ENCODE assay signal across 8 cellular contexts in the genomic region with DNA sequence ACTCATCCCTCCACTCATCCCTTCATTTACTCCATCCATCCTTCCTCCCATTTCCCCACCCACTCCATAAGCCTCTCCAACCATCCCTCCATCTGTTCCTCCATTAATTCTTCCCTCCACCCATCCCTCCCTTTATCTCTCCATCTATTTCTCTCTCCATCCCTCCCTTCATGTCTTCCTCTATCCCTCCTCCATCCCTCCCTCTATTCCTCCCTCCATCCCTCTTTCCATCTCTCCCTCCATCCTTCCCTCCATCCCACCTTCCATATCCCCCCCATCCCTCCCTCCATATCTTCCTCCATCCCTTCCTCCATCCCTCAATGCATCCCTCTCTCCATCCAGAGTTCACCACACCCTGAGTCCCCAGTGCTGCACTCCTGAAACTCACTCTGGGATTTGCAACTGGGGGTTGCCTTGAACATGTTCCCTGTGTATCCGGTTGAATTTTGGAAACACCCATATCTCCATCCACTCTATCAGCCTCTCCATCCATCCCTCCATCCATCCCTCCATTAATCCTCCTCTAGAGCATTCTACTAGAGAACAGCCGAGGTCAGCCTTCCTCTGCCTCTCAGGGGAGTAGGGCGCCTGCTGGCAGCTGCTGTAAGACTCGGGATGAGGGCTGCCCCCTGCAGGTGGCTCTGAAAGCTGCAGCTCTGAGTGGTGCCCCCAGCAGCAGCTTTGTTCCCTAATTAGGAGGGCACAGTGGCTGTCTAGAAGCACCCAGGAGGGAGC. TPM values are rescaled to one million over a fixed set of nuclear protein-coding genes. Genes with fewer than 3 reads are reported as not detected.
DNase-seq lines count a peak whose midpoint lies in the region; ATAC-seq and TF ChIP-seq lines count a peak whose summit lies in the region.

No MANE protein-coding gene starts in this region.

- peak overlapping the region; percentile 8 for H3K27ac Mint-ChIP-seq in activated naive CD8-positive, alpha-beta T cell treated with anti-CD3 and anti-CD28 coated beads for 36 hours

- no peaks in the 10 kb centered on the region for H3K27me3 ChIP-seq in SU-DHL-6 (ENCODE audit: low read length)

- H3K9me3 Mint-ChIP-seq in activated naive CD8-positive, alpha-beta T cell treated with anti-CD3 and anti-CD28 coated beads for 36 hours = no peaks in the 10 kb centered on the region

- H3K36me3 Mint-ChIP-seq in activated naive CD8-positive, alpha-beta T cell treated with anti-CD3 and anti-CD28 coated beads for 36 hours = no peaks in the 10 kb centered on the region

- DNase-seq in LNCaP clone FGC (ENCODE audit: low read depth) = no peak
- DNase-seq in activated naive CD8-positive, alpha-beta T cell treated with anti-CD3 and anti-CD28 coated beads for 36 hours = peak; percentile 79
- peak; percentile 89 for DNase-seq in cardiac septum (ENCODE audit: low spot score)
- DNase-seq in retina = peak; percentile 83
- no peak for DNase-seq in DMS79 treated with DMSO at 0.1 percent for 48 hours (lab: John Stamatoyannopoulos, UW)

- no peak overlapping the region for H3K27ac ChIP-seq in SU-DHL-6 (ENCODE audit: low read depth, low read length)

- H3K9me3 ChIP-seq in SU-DHL-6 (ENCODE audit: insufficient read depth, low read length) = no peaks in the 10 kb centered on the region

- H3K9ac ChIP-seq in SU-DHL-6 (ENCODE audit: low read length) = no peak overlapping the region

- intact Hi-C loops in cardiac septum (cut with DNase I) = loop anchor here (2.0 to 5.0 kb wide), 2 partner anchors 94 to 111 kb away; no protein-coding TSS in a partner anchor

- H3K36me3 ChIP-seq in SU-DHL-6 (ENCODE audit: low read length) = no peaks in the 10 kb centered on the region

- H3K27me3 Mint-ChIP-seq in activated naive CD8-positive, alpha-beta T cell treated with anti-CD3 and anti-CD28 coated beads for 36 hours = no peaks in the 10 kb centered on the region

- H3K9me2 ChIP-seq in SU-DHL-6 (replicated peaks; ENCODE audit: insufficient read depth, low read length) = no peaks in the 10 kb centered on the region

- H3K4me3 Mint-ChIP-seq in activated naive CD8-positive, alpha-beta T cell treated with anti-CD3 and anti-CD28 coated beads for 36 hours = no peak overlapping the region

- no peaks in the 10 kb centered on the region for H3K79me2 ChIP-seq in SU-DHL-6 (ENCODE audit: insufficient read depth, low read length)

- no peak overlapping the region for H3K4me2 ChIP-seq in SU-DHL-6 (ENCODE audit: low read depth, low read length, poor library complexity, severe bottlenecking)

- H3K4me3 ChIP-seq in LNCaP clone FGC (ENCODE audit: low read depth, low read length) (no peak overlapping the region), SU-DHL-6 (ENCODE audit: insufficient read depth, low read length, poor library complexity, severe bottlenecking) (no peak overlapping the region)

- H4K20me1 ChIP-seq in SU-DHL-6 (ENCODE audit: low read depth, low read length) = no peaks in the 10 kb centered on the region

- no peaks in the 10 kb centered on the region for H3F3A ChIP-seq in SU-DHL-6 (ENCODE audit: insufficient read depth)

- TF ChIP-seq CTCF in GM12874 (IDR thresholded peaks at IDR 0.05; ENCODE audit: insufficient read depth, low read depth, low read length) (peak; percentile 94), LNCaP clone FGC (IDR thresholded peaks at IDR 0.05; ENCODE audit: control insufficient read depth, extremely low read depth, insufficient read depth) (peak; percentile 60), SU-DHL-6 (IDR thresholded peaks at IDR 0.05; ENCODE audit: insufficient read depth, low read length, poor library complexity, severe bottlenecking) (peak; percentile 94)

- H2AFZ ChIP-seq in SU-DHL-6 (ENCODE audit: low read depth, low read length, severe bottlenecking) = no peak overlapping the region

- peaks cover 24% of the 10 kb centered on the region for H3K4me1 Mint-ChIP-seq in activated naive CD8-positive, alpha-beta T cell treated with anti-CD3 and anti-CD28 coated beads for 36 hours

- ATAC-seq in GM21447 (IDR thresholded peaks at IDR 0.05; ENCODE audit: unreplicated experiment) = no peak

RNA-seq across cellular contexts. Expression of a gene that starts 39.4 kb away (rescaled TPM):
- total RNA-seq in activated naive CD8-positive, alpha-beta T cell treated with anti-CD3 and anti-CD28 coated beads for 36 hours = 10 to 100 TPM in 1 of 2 experiments, 1 to 10 TPM in 1; 9.8 to 11.1 TPM
- total RNA-seq in cardiac septum = 6.3 TPM

RNA-seq across cellular contexts. Expression of a gene that starts 56.9 kb away (rescaled TPM):
- not detected for total RNA-seq in activated naive CD8-positive, alpha-beta T cell treated with anti-CD3 and anti-CD28 coated beads for 36 hours
- 4.8 TPM for total RNA-seq in cardiac septum

Comparison
In these comparisons a context has a peak if more than half of its experiments do, and no peak if none do; other contexts are left out.
1. DNase-seq: peak in activated naive CD8-positive, alpha-beta T cell treated with anti-CD3 and anti-CD28 coated beads for 36 hours (single experiment), cardiac septum (single experiment) and retina (single experiment); none in LNCaP clone FGC (single experiment) and DMS79 treated with DMSO at 0.1 percent for 48 hours (single experiment).
2. Peak in every context shown above with its lines, with median percentiles within 50 percentile points of each other: CTCF ChIP-seq.